ENCODE assay signal across 16 cellular contexts in genomic region chr6:38174806-38175495, GRCh38.
A peak's percentile ranks its signal among the peaks of the same experiment; 100 is the strongest.
DNase-seq lines count a peak whose midpoint lies in the region; ATAC-seq and TF ChIP-seq lines count a peak whose summit lies in the region.
"Had no signal": no experiment of that assay in that cellular context is flagged by ENCODE, and none has a peak within 500 bp of the region (broad histone marks: within the 10 kb centered on the region; RNA-seq: fewer than 3 reads in every experiment).

No MANE protein-coding gene starts in this region.

- no peaks in the 10 kb centered on the region for H3K9me3 Mint-ChIP-seq in CD8-positive, alpha-beta T cell
- H3K9me3 Mint-ChIP-seq in effector memory CD8-positive, alpha-beta T cell, result no peaks in the 10 kb centered on the region
- H3K9me3 Mint-ChIP-seq: CD4-positive, CD25-positive, alpha-beta regulatory T cell; HFFc6 had no signal

- no peak overlapping the region for H3K9ac ChIP-seq in neuronal stem cell (ENCODE audit: low read depth, low read length, poor library complexity)
- H3K9ac ChIP-seq: BLaER1 treated with 17β-estradiol and CSF1 and Interleukin-3, amounts not matched to agents 10 nM and 100 nM had no signal

- no peak for TF ChIP-seq POLR2A in prostate gland (IDR thresholded peaks at IDR 0.05)

- H3K4me3 ChIP-seq in CD8-positive, alpha-beta T cell (ENCODE audit: low read depth, low read length), result no peak overlapping the region
- H3K4me3 ChIP-seq in neuronal stem cell (ENCODE audit: low read length in 2 of 2) (no peak overlapping the region), prostate gland (no peak overlapping the region)
- H3K4me3 ChIP-seq: BLaER1 treated with 17β-estradiol and CSF1 and Interleukin-3, amounts not matched to agents 10 nM and 100 nM; GM12878 had no signal

- H3K27me3 Mint-ChIP-seq in CD8-positive, alpha-beta T cell (ENCODE audit: low read depth), result no peaks in the 10 kb centered on the region
- no peaks in the 10 kb centered on the region for H3K27me3 Mint-ChIP-seq in T-helper 17 cell
- H3K27me3 Mint-ChIP-seq in effector memory CD8-positive, alpha-beta T cell, result no peaks in the 10 kb centered on the region
- H3K27me3 Mint-ChIP-seq: CD4-positive, CD25-positive, alpha-beta regulatory T cell had no signal

- no peaks in the 10 kb centered on the region for H3K36me3 ChIP-seq in CD8-positive, alpha-beta T cell (ENCODE audit: insufficient read depth, low read length)
- H3K36me3 ChIP-seq in neuronal stem cell (replicated peaks in 1 of 2; ENCODE audit: control insufficient read depth in 2 of 2, insufficient read depth in 2 of 2, low read length in 2 of 2) (no peaks in the 10 kb centered on the region), prostate gland (no peaks in the 10 kb centered on the region)

- H3K4me1 Mint-ChIP-seq in CD8-positive, alpha-beta T cell (ENCODE audit: low read depth), result peaks cover 5% of the 10 kb centered on the region
- H3K4me1 Mint-ChIP-seq in T-helper 17 cell, result peaks cover 12% of the 10 kb centered on the region
- peaks cover 5 to 11% of the 10 kb centered on the region in 2 donors for H3K4me1 Mint-ChIP-seq in effector memory CD8-positive, alpha-beta T cell (ENCODE audit: low read depth in 2 of 2)

- intact Hi-C loops in CD8-positive, alpha-beta T cell (cut with DNase I, micrococcal nuclease), result no loop called here
- intact Hi-C loops in prostate gland (cut with DNase I), result no loop called here

- WGBS in neuronal stem cell (ENCODE audit: extremely low coverage in 2 of 2, insufficient read length in 2 of 2, insufficient replicate concordance in 1 of 2), 2 donors, result no CpG with 5 or more reads among the region's 22 CpGs
- WGBS in prostate gland, result 96% methylated on average over 22 of the region's 22 CpGs

- no peaks in the 10 kb centered on the region for H3K79me1 ChIP-seq in neuronal stem cell (ENCODE audit: low read depth, low read length)

- no peak overlapping the region for H2AK5ac ChIP-seq in neuronal stem cell (ENCODE audit: low read depth, low read length)

- DNase-seq in CD8-positive, alpha-beta T cell, result no peak
- DNase-seq in T-helper 17 cell, result no peak
- DNase-seq in effector memory CD8-positive, alpha-beta T cell, result no peak
- DNase-seq in neuronal stem cell (ENCODE audit: low spot score), result no peak
- no peak for DNase-seq in prostate gland (ENCODE audit: low spot score)
- no peak for DNase-seq in NCI-H748 (lab: John Stamatoyannopoulos, UW; ENCODE audit: unreplicated experiment)
- DNase-seq: 8988T; Calu3; CD4-positive, CD25-positive, alpha-beta regulatory T cell; DMS 273 treated with DMSO at 0.1 percent for 48 hours; GOT3; HCEC 1CT; HFFc6 had no signal

- no peak overlapping the region for H3K4me2 ChIP-seq in neuronal stem cell (ENCODE audit: insufficient read depth, low read length, poor library complexity, severe bottlenecking)
- H3K4me2 ChIP-seq: BLaER1 treated with 17β-estradiol and CSF1 and Interleukin-3, amounts not matched to agents 10 nM and 100 nM had no signal

- H3K4me1 ChIP-seq in CD8-positive, alpha-beta T cell (ENCODE audit: insufficient read depth, low read length), result no peaks in the 10 kb centered on the region
- H3K4me1 ChIP-seq in neuronal stem cell (ENCODE audit: control insufficient read depth in 2 of 2, insufficient read depth in 1 of 2, low read depth in 1 of 2, low read length in 2 of 2) (peaks cover 4 to 24% of the 10 kb centered on the region in 2 donors), prostate gland (replicated peaks) (no peaks in the 10 kb centered on the region)
- H3K4me1 ChIP-seq: BLaER1 treated with 17β-estradiol and CSF1 and Interleukin-3, amounts not matched to agents 10 nM and 100 nM had no signal

- peak overlapping the region; percentile 27 for H3K27ac Mint-ChIP-seq in CD8-positive, alpha-beta T cell
- peak overlapping the region; percentile 57 for H3K27ac Mint-ChIP-seq in T-helper 17 cell
- H3K27ac Mint-ChIP-seq in effector memory CD8-positive, alpha-beta T cell, result peak overlapping the region; percentile 71 to 82
- H3K27ac Mint-ChIP-seq: HFFc6 had no signal

- H3K4me3 Mint-ChIP-seq in CD8-positive, alpha-beta T cell, result no peak overlapping the region
- H3K4me3 Mint-ChIP-seq in T-helper 17 cell, result no peak overlapping the region
- H3K4me3 Mint-ChIP-seq in effector memory CD8-positive, alpha-beta T cell, result no peak overlapping the region
- H3K4me3 Mint-ChIP-seq: HFFc6 had no signal

- no peak overlapping the region for H4K8ac ChIP-seq in neuronal stem cell (ENCODE audit: low read depth, low read length)

- peaks cover 29% of the 10 kb centered on the region for H3K36me3 Mint-ChIP-seq in CD8-positive, alpha-beta T cell
- peaks cover 4% of the 10 kb centered on the region for H3K36me3 Mint-ChIP-seq in T-helper 17 cell (ENCODE audit: low read depth)
- peaks cover 21% of the 10 kb centered on the region for H3K36me3 Mint-ChIP-seq in effector memory CD8-positive, alpha-beta T cell (ENCODE audit: insufficient read depth)

- ATAC-seq in CD8-positive, alpha-beta T cell, result no peak
- no peak for ATAC-seq in T-helper 17 cell
- ATAC-seq in effector memory CD8-positive, alpha-beta T cell (replicated peaks), result no peak
- no peak for ATAC-seq in HG03378 (IDR thresholded peaks at IDR 0.05; ENCODE audit: unreplicated experiment)
- ATAC-seq: GM12878 had no signal

- no peaks in the 10 kb centered on the region for H3K27me3 ChIP-seq in CD8-positive, alpha-beta T cell (ENCODE audit: insufficient read depth, low read length)
- H3K27me3 ChIP-seq in neuronal stem cell (ENCODE audit: control insufficient read depth in 3 of 3, insufficient read depth in 3 of 3, low read depth in 1 of 3, low read length in 3 of 3) (no peaks in the 10 kb centered on the region), prostate gland (replicated peaks; ENCODE audit: insufficient read depth) (no peaks in the 10 kb centered on the region)
- H3K27me3 ChIP-seq: BLaER1 treated with 17β-estradiol and CSF1 and Interleukin-3, amounts not matched to agents 10 nM and 100 nM had no signal

- peak overlapping the region; percentile 71 for H3K4ac ChIP-seq in neuronal stem cell (ENCODE audit: low read length)

- no peak overlapping the region for H3K23ac ChIP-seq in neuronal stem cell (ENCODE audit: low read depth, low read length, poor library complexity)

- H2BK12ac ChIP-seq in neuronal stem cell (ENCODE audit: low read length), result no peak overlapping the region

- no peak overlapping the region for H3K14ac ChIP-seq in neuronal stem cell (ENCODE audit: low read length)

- H2BK15ac ChIP-seq in neuronal stem cell (ENCODE audit: low read length), result no peak overlapping the region

- peak overlapping the region; percentile 30 for H3K18ac ChIP-seq in neuronal stem cell (ENCODE audit: low read length)

- no peak for TF ChIP-seq CTCF in CD8-positive, alpha-beta T cell (IDR thresholded peaks at IDR 0.05)
- TF ChIP-seq CTCF in prostate gland (IDR thresholded peaks at IDR 0.05), result no peak

- peak overlapping the region; percentile 43 for H2BK5ac ChIP-seq in neuronal stem cell (ENCODE audit: low read length)

- POLR2A ChIA-PET in CD8-positive, alpha-beta T cell (lab: Charles Lee), result interaction anchor here (0.5 kb wide), 1 partner anchor 1605 kb away, joined by 3 read pairs; no protein-coding TSS in a partner anchor

- H2BK120ac ChIP-seq in neuronal stem cell (ENCODE audit: low read depth, low read length), result no peak overlapping the region

- no peak overlapping the region for H4K91ac ChIP-seq in neuronal stem cell (ENCODE audit: low read depth, low read length, poor library complexity)

- H3K9me3 ChIP-seq in CD8-positive, alpha-beta T cell (ENCODE audit: low read length), result no peaks in the 10 kb centered on the region
- no peaks in the 10 kb centered on the region for H3K9me3 ChIP-seq in T-helper 17 cell (ENCODE audit: control insufficient read depth, low read length, poor library complexity, severe bottlenecking)
- H3K9me3 ChIP-seq in neuronal stem cell (replicated peaks in 1 of 2; ENCODE audit: control insufficient read depth in 2 of 2, insufficient read depth in 1 of 2, low read depth in 1 of 2, low read length in 2 of 2), result no peaks in the 10 kb centered on the region
- no peaks in the 10 kb centered on the region for H3K9me3 ChIP-seq in prostate gland
- H3K9me3 ChIP-seq: BLaER1 treated with 17β-estradiol and CSF1 and Interleukin-3, amounts not matched to agents 10 nM and 100 nM had no signal

- CTCF ChIA-PET in CD8-positive, alpha-beta T cell (lab: Charles Lee), result no interaction called here

- H3K27ac ChIP-seq in CD8-positive, alpha-beta T cell (ENCODE audit: low read depth, low read length), result no peak overlapping the region
- H3K27ac ChIP-seq in neuronal stem cell (replicated peaks; ENCODE audit: low read length) (no peak overlapping the region), prostate gland (no peak overlapping the region)
- H3K27ac ChIP-seq: BLaER1 treated with 17β-estradiol and CSF1 and Interleukin-3, amounts not matched to agents 10 nM and 100 nM had no signal

- no peak overlapping the region for H2AFZ ChIP-seq in neuronal stem cell (ENCODE audit: low read length)
